In genomic region chr13:106373989-106374572, GRCh38 we compare ENCODE assay signal across 9 cellular contexts.
DNase-seq lines count a peak whose midpoint lies in the region; ATAC-seq and TF ChIP-seq lines count a peak whose summit lies in the region.
"Had no signal": no experiment of that assay in that cellular context is flagged by ENCODE, and none has a peak within 500 bp of the region (broad histone marks: within the 10 kb centered on the region; RNA-seq: fewer than 3 reads in every experiment).

No MANE protein-coding gene starts in this region.

- no peaks in the 10 kb centered on the region for H3K4me1 ChIP-seq in CD4-positive, alpha-beta memory T cell (ENCODE audit: insufficient read depth, low read length)

- CTCF ChIA-PET in CD4-positive, alpha-beta memory T cell (lab: Charles Lee; ENCODE audit: partially characterized antibody), result interaction anchor here (0.7 kb wide), 1 partner anchor 390 kb away, joined by 3 read pairs; no protein-coding TSS in a partner anchor

- no peaks in the 10 kb centered on the region for H3K36me3 ChIP-seq in CD4-positive, alpha-beta memory T cell (ENCODE audit: insufficient read depth, low read length)

- peak; percentile 28 for DNase-seq in GM13977 (ENCODE audit: low spot score)
- DNase-seq in iris pigment epithelial cell (ENCODE audit: low read depth), result peak; percentile 86
- no peak for DNase-seq in SIG-M5 treated with dmso at 0.1 percent for 504 hours (lab: John Stamatoyannopoulos, UW; ENCODE audit: unreplicated experiment)
- no peak for DNase-seq in CD4-positive, alpha-beta memory T cell
- DNase-seq in NCI-H2171 (lab: John Stamatoyannopoulos, UW), result no peak
- no peak for DNase-seq in left ventricle myocardium superior

- H3K27ac Mint-ChIP-seq in CD4-positive, alpha-beta memory T cell, result peak overlapping the region in 1 of 7 donors; percentile 7
- H3K27ac Mint-ChIP-seq: dendritic cell treated with granulocyte-macrophage colony-stimulating factor and Interleukin-4, amounts not matched to agents 40 ng/mL and 50 ng/mL, for 4 days had no signal

- peaks cover 1 to 6% of the 10 kb centered on the region in 2 donors for H3K27me3 Mint-ChIP-seq in CD4-positive, alpha-beta memory T cell

- no peak overlapping the region for H3K4me3 Mint-ChIP-seq in CD4-positive, alpha-beta memory T cell
- H3K4me3 Mint-ChIP-seq: dendritic cell treated with granulocyte-macrophage colony-stimulating factor and Interleukin-4, amounts not matched to agents 40 ng/mL and 50 ng/mL, for 4 days had no signal

- TF ChIP-seq CTCF in GM13977 (IDR thresholded peaks at IDR 0.05; ENCODE audit: extremely low read depth, insufficient read depth, missing control alignments), result no peak

- in situ Hi-C loops in GM13977 (cut with MboI; ENCODE audit: low pct_unique_long_range_greater_than_20kb, low sequenced_read_pairs, unreplicated experiment), result no loop called here

- H3K4me1 Mint-ChIP-seq in CD4-positive, alpha-beta memory T cell, result no peaks in the 10 kb centered on the region

- intact Hi-C loops in CD4-positive, alpha-beta memory T cell (cut with micrococcal nuclease), result no loop called here
- intact Hi-C loops in left ventricle myocardium superior (cut with micrococcal nuclease), result no loop called here

- no peaks in the 10 kb centered on the region for H3K36me3 Mint-ChIP-seq in CD4-positive, alpha-beta memory T cell

- H3K9me3 ChIP-seq in CD4-positive, alpha-beta memory T cell (ENCODE audit: control insufficient read depth in 1 of 2, low read length in 2 of 2), result no peaks in the 10 kb centered on the region

- no peak overlapping the region for H3K27ac ChIP-seq in CD4-positive, alpha-beta memory T cell (ENCODE audit: low read depth, low read length)

- ATAC-seq in GM21515 (IDR thresholded peaks at IDR 0.05; ENCODE audit: unreplicated experiment), result peak; percentile 66
- ATAC-seq in HG03565 (IDR thresholded peaks at IDR 0.05; ENCODE audit: unreplicated experiment), result peak; percentile 65
- ATAC-seq in left ventricle myocardium superior, result no peak

- peaks cover 0 to 4% (median 0%) of the 10 kb centered on the region in 8 donors for H3K9me3 Mint-ChIP-seq in CD4-positive, alpha-beta memory T cell
- H3K9me3 Mint-ChIP-seq: dendritic cell treated with granulocyte-macrophage colony-stimulating factor and Interleukin-4, amounts not matched to agents 40 ng/mL and 50 ng/mL, for 4 days had no signal

- H3K27me3 ChIP-seq in CD4-positive, alpha-beta memory T cell (ENCODE audit: insufficient read depth, low read length), result no peaks in the 10 kb centered on the region

- no peak overlapping the region for H3K4me3 ChIP-seq in CD4-positive, alpha-beta memory T cell (ENCODE audit: low read length in 2 of 2)

- POLR2A ChIA-PET in CD4-positive, alpha-beta memory T cell (lab: Charles Lee; ENCODE audit: partially characterized antibody), result no interaction called here

Comparison
In these comparisons a context has a peak if more than half of its experiments do, and no peak if none do; other contexts are left out.
1. DNase-seq: peak in GM13977 (single experiment) and iris pigment epithelial cell (single experiment); none in SIG-M5 treated with dmso at 0.1 percent for 504 hours (single experiment), CD4-positive, alpha-beta memory T cell (0 of 5), NCI-H2171 (single experiment) and left ventricle myocardium superior (single experiment).